In the genomic region with DNA sequence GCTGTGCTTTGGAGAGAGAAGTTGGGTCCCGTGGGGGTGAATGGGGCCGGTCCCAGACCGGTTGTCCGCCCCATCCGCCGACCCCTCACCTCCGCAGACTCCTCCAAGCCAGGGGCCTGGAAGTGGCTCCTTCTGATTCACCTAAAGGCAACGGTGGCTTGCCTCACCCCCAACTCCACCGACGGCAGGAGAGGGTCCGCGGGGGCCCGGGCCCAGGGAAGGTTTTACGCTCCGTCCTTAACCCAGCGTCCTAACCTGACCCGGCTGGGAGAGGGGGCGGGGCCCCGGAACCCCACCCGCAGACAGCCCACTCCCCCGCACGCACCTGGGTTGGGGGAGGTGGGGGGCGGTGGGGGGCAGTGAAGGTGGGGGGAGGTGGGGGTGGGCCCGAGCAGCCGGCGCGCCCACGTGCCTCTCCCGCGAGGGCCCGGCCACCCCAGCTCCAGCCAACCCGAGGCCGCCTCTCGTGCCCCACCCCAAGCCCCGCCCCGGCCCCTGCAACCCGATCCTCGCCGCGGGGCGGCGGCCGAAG, we compare ENCODE assay signal across 9 cellular contexts. TPM values are rescaled to one million over a fixed set of nuclear protein-coding genes. Genes with fewer than 3 reads are reported as not detected.
DNase-seq lines count a peak whose midpoint lies in the region; ATAC-seq and TF ChIP-seq lines count a peak whose summit lies in the region.
"Had no signal": no experiment of that assay in that cellular context is flagged by ENCODE, and none has a peak within 500 bp of the region (broad histone marks: within the 10 kb centered on the region; RNA-seq: fewer than 3 reads in every experiment).

No MANE protein-coding gene starts in this region.

- H3K4me2 ChIP-seq in GM23248 (ENCODE audit: unreplicated experiment): peak overlapping the region; percentile 82

- WGBS in GM23248 (ENCODE audit: low coverage in 1 of 2, low lambda C conversion rate in 2 of 2, missing lambda C conversion rate in 2 of 2), 2 experiments: 1 to 6% methylated on average over 22 to 41 of the region's 43 CpGs
- WGBS in lower leg skin, 2 donors: 2% methylated on average over 25 of the region's 43 CpGs; no CpG with 5 or more reads in 1 of the 2 donors

- H3K79me2 ChIP-seq in GM23248 (ENCODE audit: insufficient read depth): no peaks in the 10 kb centered on the region

- H3K27ac ChIP-seq in GM23248: no peak overlapping the region
- H3K27ac ChIP-seq in angular gyrus (ENCODE audit: low read depth, low read length): peak overlapping the region; percentile 56
- H3K27ac ChIP-seq: KMS-11 had no signal

- peak; percentile 69 for DNase-seq in DMS114 treated with DMSO at 0.1 percent for 48 hours (lab: John Stamatoyannopoulos, UW; ENCODE audit: unreplicated experiment)
- DNase-seq in GM23248: no peak
- DNase-seq in NCI-H774 (lab: John Stamatoyannopoulos, UW): peak; percentile 89
- DNase-seq in iPS-NIHi11 (ENCODE audit: low spot score): peak; percentile 100
- DNase-seq in stimulated activated CD4-positive, alpha-beta T cell treated with anti-CD3 and anti-CD28 coated beads, Interleukin-4, amount 100 ng/mL, for 48 hours (ENCODE audit: low read depth in 2 of 2): peak; percentile 70 to 74
- no peak for DNase-seq in lower leg skin (ENCODE audit: low spot score in 2 of 2)

- H3K4me3 ChIP-seq in GM23248 (peak overlapping the region; percentile 70), lower leg skin (ENCODE audit: low read depth, poor library complexity, severe bottlenecking) (no peak overlapping the region)

- no peak overlapping the region for H3K9ac ChIP-seq in GM23248
- H3K9ac ChIP-seq: KMS-11 had no signal

- H3K27me3 ChIP-seq in GM23248 (replicated peaks; ENCODE audit: insufficient read depth): no peaks in the 10 kb centered on the region

- TF ChIP-seq CTCF in lower leg skin (IDR thresholded peaks at IDR 0.05): no peak

- no peaks in the 10 kb centered on the region for H3K9me2 ChIP-seq in GM23248 (ENCODE audit: insufficient read depth)

- in situ Hi-C loops in GM23248 (cut with MboI): no loop called here

- H3K9me3 ChIP-seq in GM23248 (ENCODE audit: low read depth): no peaks in the 10 kb centered on the region

- TF ChIP-seq POLR2A in lower leg skin (IDR thresholded peaks at IDR 0.05): no peak

- intact Hi-C loops in lower leg skin (cut with DNase I; ENCODE audit: low total_unique reads): no loop called here

- no peaks in the 10 kb centered on the region for H3K36me3 ChIP-seq in GM23248 (ENCODE audit: low read depth)

- H2AFZ ChIP-seq in GM23248: peak overlapping the region; percentile 67; the same call in 1 of the 2 replicates

- no peaks in the 10 kb centered on the region for H3F3A ChIP-seq in GM23248 (ENCODE audit: insufficient read depth)

- no peaks in the 10 kb centered on the region for H4K20me1 ChIP-seq in GM23248 (ENCODE audit: insufficient read depth)

- peaks cover 4% of the 10 kb centered on the region; the same call in 1 of the 2 replicates for H3K4me1 ChIP-seq in GM23248 (ENCODE audit: insufficient read depth)

- ATAC-seq in HG03521 (IDR thresholded peaks at IDR 0.05; ENCODE audit: unreplicated experiment): no peak

RNA-seq across cellular contexts. Expression of a gene that starts 12.7 kb away (rescaled TPM):
- total RNA-seq in GM23248 (2014; rRNA removed; shearing (Covaris generic)): not detected in 2 replicates
- polyA plus RNA-seq in GM23248 (2016; fragmentation: Nextera tagmentation; extraction: Ambion mirVana): not detected in 2 replicates
- total RNA-seq in lower leg skin: 10 to 100 TPM in 2 of 4 donors, 1 to 10 TPM in 2; 5.5 to 13.0 (median 8.7) TPM

RNA-seq across cellular contexts. Expression of a gene that starts 21.8 kb away (rescaled TPM):
- 0.25 and 2.7 TPM in 2 replicates for total RNA-seq in GM23248 (2014; rRNA removed; shearing (Covaris generic))
- polyA plus RNA-seq in GM23248 (2016; fragmentation: Nextera tagmentation; extraction: Ambion mirVana): 0.95 and 1.6 TPM in 2 replicates
- 100 to 1,000 TPM in 2 of 4 donors, 10 to 100 TPM in 2; 80.3 to 147 (median 99.1) TPM for total RNA-seq in lower leg skin

Comparison
In these comparisons a context has a peak if more than half of its experiments do, and no peak if none do; other contexts are left out.
1. DNase-seq: peak in DMS114 treated with DMSO at 0.1 percent for 48 hours (single experiment), NCI-H774 (single experiment), iPS-NIHi11 (single experiment) and stimulated activated CD4-positive, alpha-beta T cell treated with anti-CD3 and anti-CD28 coated beads, Interleukin-4, amount 100 ng/mL, for 48 hours (2 of 2); none in GM23248 (single experiment) and lower leg skin (0 of 2).
2. RNA of a gene that starts 21.8 kb away (total RNA-seq): 80.3 to 147 TPM in lower leg skin; 0.25 to 2.7 TPM in GM23248; every median in the first group is over 10 times any median in the second.